8 cellular contexts compared by ENCODE assay signal in genomic region chr9:35604578-35605335, GRCh38. TPM values are rescaled to one million over a fixed set of nuclear protein-coding genes. Genes with fewer than 3 reads are reported as not detected.
A peak's percentile ranks its signal among the peaks of the same experiment; 100 is the strongest.
DNase-seq lines count a peak whose midpoint lies in the region; ATAC-seq and TF ChIP-seq lines count a peak whose summit lies in the region.

TSS of gene TESK1 (plus strand) at chr9:35605262. CDS start at chr9:35605620, 358 bp downstream.

- TF ChIP-seq CTCF in fibroblast of the aortic adventitia (IDR thresholded peaks at IDR 0.05; ENCODE audit: insufficient read depth, low read length): no peak

- DNase-seq in COLO829 (ENCODE audit: low spot score) (peak; percentile 80), HUDEP-2 (lab: John Stamatoyannopoulos, UW; ENCODE audit: unreplicated experiment in 76 of 76) (peak in 65 of 76 experiments; percentile 4 to 72 (median 43)), RPMI7951 (ENCODE audit: low read depth) (peak; percentile 56), fibroblast of the aortic adventitia (ENCODE audit: low read depth) (peak; percentile 37)
- DNase-seq in activated T-helper 9 cell treated with anti-CD3 and anti-CD28 coated beads, Interleukin-2, amount 50 U/mL, for 16 hours (ENCODE audit: low read depth): peak; percentile 79
- DNase-seq in natural killer cell treated with Interleukin-12 subunit alpha and Interleukin-12 subunit beta and Interleukin-15 and Interleukin-18, amount 100 ng/mL, for 72 hours (ENCODE audit: low spot score): peak; percentile 93
- DNase-seq in stimulated activated naive CD4-positive, alpha-beta T cell (lab: John Stamatoyannopoulos, UW): peak; percentile 65 to 77 (median 74)

- H3K4me1 Mint-ChIP-seq in natural killer cell treated with Interleukin-12 subunit alpha and Interleukin-12 subunit beta and Interleukin-15 and Interleukin-18, amount 100 ng/mL, for 72 hours (ENCODE audit: low read depth in 2 of 2): peaks cover 31 to 43% of the 10 kb centered on the region in 2 donors

- H3K36me3 Mint-ChIP-seq in natural killer cell treated with Interleukin-12 subunit alpha and Interleukin-12 subunit beta and Interleukin-15 and Interleukin-18, amount 100 ng/mL, for 72 hours: no peaks in the 10 kb centered on the region

- H3K9me3 Mint-ChIP-seq in natural killer cell treated with Interleukin-12 subunit alpha and Interleukin-12 subunit beta and Interleukin-15 and Interleukin-18, amount 100 ng/mL, for 72 hours: no peaks in the 10 kb centered on the region

- H3K4me3 Mint-ChIP-seq in natural killer cell treated with Interleukin-12 subunit alpha and Interleukin-12 subunit beta and Interleukin-15 and Interleukin-18, amount 100 ng/mL, for 72 hours: peak within 1 kb of the TSS; percentile 97

- peak within 1 kb of the TSS; percentile 97 to 99 for H3K27ac Mint-ChIP-seq in natural killer cell treated with Interleukin-12 subunit alpha and Interleukin-12 subunit beta and Interleukin-15 and Interleukin-18, amount 100 ng/mL, for 72 hours

- no peaks in the 10 kb centered on the region for H3K27me3 Mint-ChIP-seq in natural killer cell treated with Interleukin-12 subunit alpha and Interleukin-12 subunit beta and Interleukin-15 and Interleukin-18, amount 100 ng/mL, for 72 hours

- ATAC-seq in GM21381 (IDR thresholded peaks at IDR 0.05; ENCODE audit: unreplicated experiment): peak; percentile 41
- peak; percentile 64 to 74 for ATAC-seq in natural killer cell treated with Interleukin-12 subunit alpha and Interleukin-12 subunit beta and Interleukin-15 and Interleukin-18, amount 100 ng/mL, for 72 hours

- peak within 1 kb of the TSS; percentile 72 for H3K4me3 ChIP-seq in fibroblast of the aortic adventitia (ENCODE audit: low read depth, low read length)

RNA-seq across cellular contexts. Expression of gene TESK1, which starts in this region (rescaled TPM):
- total RNA-seq in RPMI7951 (2014; rRNA removed; shearing (Covaris generic)): 4.0 and 5.5 TPM in 2 replicates
- total RNA-seq in fibroblast of the aortic adventitia (ENCODE audit: low replicate concordance): 13.3 and 21.3 TPM in 2 replicates
- total RNA-seq in natural killer cell treated with Interleukin-12 subunit alpha and Interleukin-12 subunit beta and Interleukin-15 and Interleukin-18, amount 100 ng/mL, for 72 hours: 10 to 100 TPM; 41.4 to 43.3 TPM

Comparison
In these comparisons a context has a peak if more than half of its experiments do, and no peak if none do; other contexts are left out.
1. Peak in every context shown above with its lines: DNase-seq, ATAC-seq and H3K4me3 ChIP-seq.
2. DNase-seq: peak in every context shown above with its lines; median percentile 93 in natural killer cell treated with Interleukin-12 subunit alpha and Interleukin-12 subunit beta and Interleukin-15 and Interleukin-18, amount 100 ng/mL, for 72 hours; 80 in COLO829; 79 in activated T-helper 9 cell treated with anti-CD3 and anti-CD28 coated beads, Interleukin-2, amount 50 U/mL, for 16 hours; 74 in stimulated activated naive CD4-positive, alpha-beta T cell; 56 in RPMI7951; 43 in HUDEP-2; 37 in fibroblast of the aortic adventitia.